In genomic region chr12:47736877-47737676, GRCh38 we compare ENCODE assay signal across 10 cellular contexts. TPM values are rescaled to one million over a fixed set of nuclear protein-coding genes. Genes with fewer than 3 reads are reported as not detected.
DNase-seq lines count a peak whose midpoint lies in the region; ATAC-seq, FAIRE-seq and TF ChIP-seq lines count a peak whose summit lies in the region.
"Had no signal": no experiment of that assay in that cellular context is flagged by ENCODE, and none has a peak within 500 bp of the region (broad histone marks: within the 10 kb centered on the region; RNA-seq: fewer than 3 reads in every experiment).

No MANE protein-coding gene starts in this region.

- H3K27ac ChIP-seq in heart left ventricle (peak overlapping the region; percentile 72 to 91 (median 86)), pancreas (peak overlapping the region; percentile 29 to 52 (median 48))

- H3K4me1 ChIP-seq in adipocyte (ENCODE audit: control insufficient read depth, insufficient read depth, low read length) = peaks cover 23% of the 10 kb centered on the region
- peaks cover 34 to 90% (median 71%) of the 10 kb centered on the region in 12 donors for H3K4me1 ChIP-seq in heart left ventricle
- H3K4me1 ChIP-seq in pancreas = peaks cover 12 to 21% (median 18%) of the 10 kb centered on the region in 3 donors

- 12 to 17% (median 15%) methylated on average over 9 to 19 of the region's 19 CpGs for WGBS in heart left ventricle, 4 donors
- 14 to 15% methylated on average over 18 to 19 of the region's 19 CpGs for WGBS in pancreas, 2 donors

- H3K4me3 ChIP-seq in adipocyte (ENCODE audit: low read length) (peak overlapping the region; percentile 52), heart left ventricle (peak overlapping the region in 5 of 12 donors; percentile 11 to 22 (median 18)), pancreas (no peak overlapping the region)

- H3K9me3 ChIP-seq in adipocyte (ENCODE audit: control insufficient read depth, low read length) (no peaks in the 10 kb centered on the region), heart left ventricle (no peaks in the 10 kb centered on the region), pancreas (no peaks in the 10 kb centered on the region)

- H3K9ac ChIP-seq in adipocyte (ENCODE audit: low read length) = peak overlapping the region; percentile 83

- H3K27me3 ChIP-seq in adipocyte (replicated peaks; ENCODE audit: control insufficient read depth, insufficient read depth, low read length) (no peaks in the 10 kb centered on the region), heart left ventricle (no peaks in the 10 kb centered on the region), pancreas (no peaks in the 10 kb centered on the region)

- TF ChIP-seq CTCF in heart left ventricle (IDR thresholded peaks at IDR 0.05) = no peak
- no peak for TF ChIP-seq CTCF in pancreas (IDR thresholded peaks at IDR 0.05)

- DNase-seq in AG20443 (ENCODE audit: low spot score) (peak; percentile 89), adipocyte (ENCODE audit: low read depth) (peak; percentile 89), heart left ventricle (peak; percentile 86 to 96 (median 91)), pancreas (peak; percentile 80 to 96 (median 92)), DMS79 (lab: John Stamatoyannopoulos, UW) (no peak), T-helper 2 cell (no peak), HT-29 (ENCODE audit: low spot score) (no peak)
- DNase-seq: NCI-H1694 had no signal

- intact Hi-C loops in heart left ventricle (cut with DNase I) (loop anchor here in 4 of 10 donors (1.0 to 2.0 kb wide), 3 partner anchors 16 to 20 kb away; no protein-coding TSS in a partner anchor), pancreas (cut with DNase I) (no loop called here)

- no peaks in the 10 kb centered on the region for H3K36me3 ChIP-seq in adipocyte (ENCODE audit: control insufficient read depth, insufficient read depth, low read length, severe bottlenecking)
- H3K36me3 ChIP-seq in heart left ventricle = no peaks in the 10 kb centered on the region
- H3K36me3 ChIP-seq in pancreas = no peaks in the 10 kb centered on the region

- TF ChIP-seq POLR2A in heart left ventricle (IDR thresholded peaks at IDR 0.05) = no peak

- ATAC-seq in heart left ventricle = peak; percentile 82 to 87 (median 85)
- ATAC-seq in pancreas = peak; percentile 83 to 92 (median 90)
- ATAC-seq in GM19328 (IDR thresholded peaks at IDR 0.05; ENCODE audit: unreplicated experiment) = no peak

- FAIRE-seq in pancreas (lab: Jason Lieb, UNC) = no peak

RNA-seq across cellular contexts. Expression of gene ENDOU, which starts 11.8 kb away (rescaled TPM):
- total RNA-seq in heart left ventricle (1 to 10 TPM in 1 of 9 donors, under 1 TPM in 4, not detected in 4; 0.12 to 2.5 (median 0.27) TPM), pancreas (under 1 TPM in 1 of 6 donors, not detected in 5; 0.20 TPM)
- polyA plus RNA-seq in heart left ventricle (under 1 TPM; 0.08 to 0.42 TPM), pancreas (under 1 TPM; 0.11 to 0.23 TPM)
- not detected in 2 replicates for total RNA-seq in HT-29 (2014; rRNA removed; shearing (Covaris generic))
- total RNA-seq: H4 had no signal

RNA-seq across cellular contexts. Expression of gene RAPGEF3, which starts 21.6 kb away (rescaled TPM):
- total RNA-seq in heart left ventricle (10 to 100 TPM; 14.5 to 47.8 (median 23.9) TPM), pancreas (1 to 10 TPM; 2.5 to 6.7 (median 5.0) TPM)
- polyA plus RNA-seq in heart left ventricle (10 to 100 TPM; 18.6 to 62.1 TPM), pancreas (10 to 100 TPM; 51.4 to 54.4 TPM)
- total RNA-seq in HT-29 (2014; rRNA removed; shearing (Covaris generic)) = 38.2 and 44.1 TPM in 2 replicates

RNA-seq across cellular contexts. Expression of gene RPAP3, which starts 31.2 kb away (rescaled TPM):
- 10 to 100 TPM; 11.1 to 25.2 (median 22.3) TPM for total RNA-seq in heart left ventricle
- 10 to 100 TPM in 1 of 2 donors, 1 to 10 TPM in 1; 7.2 to 15.5 TPM for polyA plus RNA-seq in heart left ventricle
- total RNA-seq in pancreas = 10 to 100 TPM in 2 of 6 donors, 1 to 10 TPM in 4; 6.0 to 12.1 (median 9.2) TPM
- 1 to 10 TPM; 3.3 to 8.8 TPM for polyA plus RNA-seq in pancreas
- 8.6 and 9.4 TPM in 2 replicates for total RNA-seq in HT-29 (2014; rRNA removed; shearing (Covaris generic))

RNA-seq across cellular contexts. Expression of gene SLC48A1, which starts 36.0 kb away (rescaled TPM):
- total RNA-seq in heart left ventricle = 10 to 100 TPM; 17.6 to 68.2 (median 23.9) TPM
- 10 to 100 TPM; 13.0 to 16.5 TPM for polyA plus RNA-seq in heart left ventricle
- 10 to 100 TPM; 12.2 to 17.2 (median 13.9) TPM for total RNA-seq in pancreas
- 10 to 100 TPM; 12.4 to 14.2 TPM for polyA plus RNA-seq in pancreas
- 31.1 and 35.7 TPM in 2 replicates for total RNA-seq in HT-29 (2014; rRNA removed; shearing (Covaris generic))

Comparison
In these comparisons a context has a peak if more than half of its experiments do, and no peak if none do; other contexts are left out.
1. DNase-seq: peak in AG20443 (single experiment), adipocyte (single experiment), heart left ventricle (5 of 5) and pancreas (6 of 6); none in DMS79 (single experiment), T-helper 2 cell (0 of 5) and HT-29 (single experiment).